In the genomic region with DNA sequence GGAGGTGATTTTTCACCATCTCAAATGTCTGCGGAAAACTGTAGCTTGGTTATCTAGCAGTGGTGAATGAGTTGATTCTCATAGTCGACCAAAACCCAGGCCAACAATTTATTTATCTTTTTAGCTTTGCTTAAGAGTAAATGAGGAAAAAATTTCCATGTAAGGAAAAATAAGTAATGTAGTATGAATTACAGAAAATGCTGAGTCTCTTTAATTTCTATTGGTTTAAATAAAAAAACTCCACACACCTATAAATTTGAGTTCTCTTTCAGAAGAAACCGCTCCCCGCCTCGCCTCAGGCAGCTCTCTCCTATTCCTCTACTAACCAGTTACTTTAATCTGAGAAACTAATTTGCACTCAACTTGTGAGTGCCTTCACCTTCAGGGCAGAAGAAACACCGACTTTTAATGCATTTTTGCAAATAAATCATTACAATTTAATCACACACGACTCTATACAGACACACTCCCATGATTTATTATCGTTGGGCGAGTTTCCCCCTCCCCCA, we compare ENCODE assay signal across 8 cellular contexts. TPM values are rescaled to one million over a fixed set of nuclear protein-coding genes. Genes with fewer than 3 reads are reported as not detected.
DNase-seq lines count a peak whose midpoint lies in the region; ATAC-seq and TF ChIP-seq lines count a peak whose summit lies in the region.

No MANE protein-coding gene starts in this region.

- BruUV-seq in PC-9 (replicated peaks; lab: Mats Ljungman, UMichigan), result no TSS peak

- H2AFZ ChIP-seq in PC-9, result peak overlapping the region; percentile 93

- intact Hi-C loops in PC-9 (cut with micrococcal nuclease; ENCODE audit: unreplicated experiment), result loop anchor here (10.0 kb wide), 2 partner anchors 325 to 425 kb away; no protein-coding TSS in a partner anchor

- H3K9me3 ChIP-seq in PC-9 (ENCODE audit: insufficient read depth, low read depth), result no peaks in the 10 kb centered on the region; the same call in 1 of the 2 replicates

- H3K4me3 ChIP-seq in PC-9 (peak overlapping the region; percentile 84), fibroblast of mammary gland (ENCODE audit: control insufficient read depth, low read depth, low read length) (peak overlapping the region; percentile 90), skeletal muscle cell (ENCODE audit: low read depth, low read length) (peak overlapping the region; percentile 88)

- CTCF ChIA-PET in PC-9 (lab: Charles Lee), result interaction anchor here (0.6 kb wide), 5 partner anchors 251 to 1728 kb away, joined by 4 to 11 read pairs (median 6); no protein-coding TSS in a partner anchor

- H3K27me3 ChIP-seq in PC-9 (ENCODE audit: insufficient read depth, low read depth), result no peaks in the 10 kb centered on the region

- peaks cover 15% of the 10 kb centered on the region for H3F3A ChIP-seq in PC-9 (ENCODE audit: insufficient read depth, low read depth)

- peak overlapping the region; percentile 76 for H3K4me2 ChIP-seq in PC-9

- POLR2A ChIA-PET in PC-9 (lab: Charles Lee; ENCODE audit: unreplicated experiment), result interaction anchor here (0.6 to 0.8 kb wide), 7 partner anchors 51 to 949 kb away, joined by 5 to 33 read pairs (median 14); no protein-coding TSS in a partner anchor

- ATAC-seq in GM19035 (IDR thresholded peaks at IDR 0.05; ENCODE audit: unreplicated experiment) (peak; percentile 15), omental fat pad (ENCODE audit: low FRiP score) (no peak)

- H3K9me2 ChIP-seq in PC-9 (ENCODE audit: insufficient read depth), result no peaks in the 10 kb centered on the region

- H3K4me1 ChIP-seq in PC-9 (replicated peaks; ENCODE audit: insufficient read depth), result peaks cover 28% of the 10 kb centered on the region

- TF ChIP-seq CTCF in 22Rv1 (IDR thresholded peaks at IDR 0.05), result no peak
- no peak for TF ChIP-seq CTCF in PC-9 (conservative IDR thresholded peaks at IDR 0.05)
- no peak for TF ChIP-seq CTCF in fibroblast of mammary gland (conservative IDR thresholded peaks at IDR 0.05; ENCODE audit: control insufficient read depth, insufficient read depth, low read depth, low read length)
- TF ChIP-seq CTCF in omental fat pad (IDR thresholded peaks at IDR 0.05), result no peak

- H3K79me2 ChIP-seq in PC-9 (ENCODE audit: low read depth), result peaks cover 39% of the 10 kb centered on the region

- H3K27ac ChIP-seq in 22Rv1, result peak overlapping the region; percentile 93
- H3K27ac ChIP-seq in PC-9, result peak overlapping the region; percentile 83
- H3K27ac ChIP-seq in caudate nucleus (ENCODE audit: low read depth, low read length), result no peak overlapping the region

- H4K20me1 ChIP-seq in PC-9 (ENCODE audit: insufficient read depth), result no peaks in the 10 kb centered on the region

- H3K36me3 ChIP-seq in PC-9 (ENCODE audit: low read depth), result 0 out of 2 replicates have a peak, but pooled peaks cover 3% of the 10 kb centered on the region

- DNase-seq in PC-9 (no peak), fibroblast of mammary gland (ENCODE audit: low read depth) (no peak), skeletal muscle cell (ENCODE audit: low read depth) (no peak), caudate nucleus (lab: John Stamatoyannopoulos, UW) (no peak), omental fat pad (ENCODE audit: low spot score) (no peak)
- DNase-seq in stimulated activated CD4-positive, alpha-beta T cell treated with anti-CD3 and anti-CD28 coated beads, Interleukin-2, amount 100 ng/mL, for 48 hours, result no peak

RNA-seq across cellular contexts. Expression of gene RSRC1, which starts 0.5 kb away (rescaled TPM):
- total RNA-seq in PC-9 (2021) (43.1 and 60.3 TPM in 2 replicates), omental fat pad (10 to 100 TPM; 30.7 to 48.9 (median 40.9) TPM)

RNA-seq across cellular contexts. Expression of gene SHOX2, which starts 3.1 kb away (rescaled TPM):
- total RNA-seq in PC-9 (2021) (0.95 and 1.0 TPM in 2 replicates), omental fat pad (1 to 10 TPM in 1 of 4 donors, under 1 TPM in 3; 0.28 to 1.3 (median 0.55) TPM)
